In the genomic region with DNA sequence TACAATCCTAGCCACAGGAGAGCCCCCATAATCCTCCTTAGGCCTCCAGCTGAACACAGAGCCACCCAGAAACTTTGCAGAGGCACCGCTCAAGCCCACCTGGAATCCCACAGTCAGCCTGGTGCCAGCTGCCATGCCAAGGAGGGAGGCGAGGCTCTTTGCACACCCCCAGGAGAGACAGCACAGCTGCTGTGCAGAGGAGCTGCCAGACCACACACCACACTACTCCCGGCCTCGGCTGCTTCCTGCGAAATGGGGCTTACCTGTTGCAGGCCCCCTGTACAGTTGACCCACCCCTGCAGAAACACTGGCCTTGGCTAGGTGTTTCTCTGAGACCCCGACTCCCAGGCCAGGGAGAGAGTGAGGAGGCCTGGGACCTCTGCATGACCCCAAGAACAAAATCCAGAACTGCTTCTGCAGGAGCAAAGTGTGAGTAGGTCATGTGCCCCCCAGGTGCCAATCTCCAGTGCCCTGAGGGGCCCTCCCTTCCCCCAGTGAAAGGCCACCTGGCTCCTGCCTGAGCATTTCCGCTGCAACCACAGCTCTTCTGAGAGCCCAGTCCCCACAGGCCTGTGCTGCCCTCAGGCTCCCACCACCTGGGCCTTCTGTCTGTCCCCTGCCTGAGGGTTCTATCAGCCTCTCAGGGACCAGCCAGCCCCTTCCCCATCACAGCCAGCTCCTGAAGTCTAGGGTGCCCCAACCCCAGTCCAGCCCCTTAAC, we compare ENCODE assay signal across 23 cellular contexts.
A peak's percentile ranks its signal among the peaks of the same experiment; 100 is the strongest.
DNase-seq lines count a peak whose midpoint lies in the region; ATAC-seq and TF ChIP-seq lines count a peak whose summit lies in the region.
"Had no signal": no experiment of that assay in that cellular context is flagged by ENCODE, and none has a peak within 500 bp of the region (broad histone marks: within the 10 kb centered on the region; RNA-seq: fewer than 3 reads in every experiment).

No MANE protein-coding gene starts in this region.

- H3K4me1 ChIP-seq in KMS-11 (ENCODE audit: low read depth, poor library complexity, severe bottlenecking) (peaks cover 64% of the 10 kb centered on the region), upper lobe of right lung (no peaks in the 10 kb centered on the region)
- H3K4me1 ChIP-seq: A549 had no signal

- no peak overlapping the region for H3K4me3 ChIP-seq in KMS-11 (IDR thresholded peaks at IDR 0.05; ENCODE audit: insufficient read depth, low read depth, low read length)
- H3K4me3 ChIP-seq in upper lobe of right lung = no peak overlapping the region
- H3K4me3 ChIP-seq: A549 had no signal

- H3K36me3 ChIP-seq in KMS-11 (ENCODE audit: insufficient read depth) (no peaks in the 10 kb centered on the region), upper lobe of right lung (no peaks in the 10 kb centered on the region)

- H3K4me1 Mint-ChIP-seq in activated CD8-positive, alpha-beta T cell treated with anti-CD3 and anti-CD28 coated beads for 36 hours (ENCODE audit: low read depth) = peaks cover 16% of the 10 kb centered on the region
- H3K4me1 Mint-ChIP-seq in activated CD8-positive, alpha-beta T cell treated with anti-CD3 and anti-CD28 coated beads, Interleukin-2, amount 10 ng/mL, durations not matched to agents 7 days and 5 days (ENCODE audit: low read depth) = peaks cover 16% of the 10 kb centered on the region
- H3K4me1 Mint-ChIP-seq in effector memory CD8-positive, alpha-beta T cell (ENCODE audit: low read depth in 2 of 2) = peaks cover 9 to 24% of the 10 kb centered on the region in 2 donors
- no peaks in the 10 kb centered on the region for H3K4me1 Mint-ChIP-seq in activated naive CD4-positive, alpha-beta T cell treated with anti-CD3 and anti-CD28 coated beads, Interleukin-2, amount 10 ng/mL, durations not matched to agents 7 days and 5 days

- H3K4me3 Mint-ChIP-seq in activated CD8-positive, alpha-beta T cell treated with anti-CD3 and anti-CD28 coated beads for 36 hours = no peak overlapping the region
- no peak overlapping the region for H3K4me3 Mint-ChIP-seq in activated CD8-positive, alpha-beta T cell treated with anti-CD3 and anti-CD28 coated beads, Interleukin-2, amount 10 ng/mL, durations not matched to agents 7 days and 5 days
- peak overlapping the region; percentile 12 to 38 for H3K4me3 Mint-ChIP-seq in effector memory CD8-positive, alpha-beta T cell
- no peak overlapping the region for H3K4me3 Mint-ChIP-seq in activated naive CD4-positive, alpha-beta T cell treated with anti-CD3 and anti-CD28 coated beads, Interleukin-2, amount 10 ng/mL, durations not matched to agents 7 days and 5 days
- H3K4me3 Mint-ChIP-seq: T-cell had no signal

- POLR2A ChIA-PET in activated CD8-positive, alpha-beta T cell treated with anti-CD3 and anti-CD28 coated beads for 36 hours (lab: Charles Lee) = no interaction called here
- POLR2A ChIA-PET in activated CD8-positive, alpha-beta T cell treated with anti-CD3 and anti-CD28 coated beads, Interleukin-2, amount 10 ng/mL, durations not matched to agents 7 days and 5 days (lab: Charles Lee) = interaction anchor here (0.7 kb wide), 1 partner anchor 163 kb away, joined by 3 read pairs; no protein-coding TSS in a partner anchor

- H3K27ac ChIP-seq in KMS-11 (peak overlapping the region; percentile 89), upper lobe of right lung (no peak overlapping the region)
- H3K27ac ChIP-seq: A549 had no signal

- no peaks in the 10 kb centered on the region for H3K9me3 ChIP-seq in upper lobe of right lung

- peak overlapping the region; percentile 60 for H2AFZ ChIP-seq in KMS-11 (ENCODE audit: low read depth)

- H3K79me2 ChIP-seq in KMS-11 (ENCODE audit: insufficient read depth, low read depth) = no peaks in the 10 kb centered on the region

- peak; percentile 37 for ATAC-seq in activated CD8-positive, alpha-beta T cell treated with anti-CD3 and anti-CD28 coated beads for 36 hours
- ATAC-seq in activated CD8-positive, alpha-beta T cell treated with anti-CD3 and anti-CD28 coated beads, Interleukin-2, amount 10 ng/mL, durations not matched to agents 7 days and 5 days = no peak
- ATAC-seq in effector memory CD8-positive, alpha-beta T cell (replicated peaks) = peak; percentile 49
- peak; percentile 27 for ATAC-seq in upper lobe of right lung
- ATAC-seq in activated CD4-positive, CD25-positive, alpha-beta regulatory T cell treated with anti-CD3 and anti-CD28 coated beads, Interleukin-2, amount 50 U/mL, for 24 hours = no peak
- ATAC-seq: HepG2 had no signal

- peak; percentile 13 for DNase-seq in activated CD8-positive, alpha-beta T cell treated with anti-CD3 and anti-CD28 coated beads for 36 hours
- no peak for DNase-seq in activated CD8-positive, alpha-beta T cell treated with anti-CD3 and anti-CD28 coated beads, Interleukin-2, amount 10 ng/mL, durations not matched to agents 7 days and 5 days
- peak in 1 of 3 experiments; percentile 4 for DNase-seq in effector memory CD8-positive, alpha-beta T cell
- no peak for DNase-seq in upper lobe of right lung
- no peak for DNase-seq in activated naive CD4-positive, alpha-beta T cell treated with anti-CD3 and anti-CD28 coated beads, Interleukin-2, amount 10 ng/mL, durations not matched to agents 7 days and 5 days
- no peak for DNase-seq in activated CD8-positive, alpha-beta memory T cell treated with anti-CD3 and anti-CD28 coated beads, Interleukin-2, amount 50 U/mL, for 48 hours
- DNase-seq: activated CD4-positive, alpha-beta T cell treated with anti-CD3 and anti-CD28 coated beads, Interleukin-2, amount 50 U/mL, for 4 hours; activated T-cell treated with anti-CD3 and anti-CD28 coated beads for 4 hours; amygdala; C1 segment of cervical spinal cord; kidney glomerular epithelial cell; mammary epithelial cell; NCI-H1436 treated with DMSO at 0.1 percent for 48 hours; NCI-H526 treated with DMSO at 0.1 percent for 48 hours; occipital lobe; SHP77; stimulated activated CD4-positive, alpha-beta T cell treated with anti-CD3 and anti-CD28 coated beads, Interleukin-4, amount 100 ng/mL, for 4 hours; substantia nigra had no signal

- H3K9me3 Mint-ChIP-seq in activated CD8-positive, alpha-beta T cell treated with anti-CD3 and anti-CD28 coated beads for 36 hours = peaks cover 10% of the 10 kb centered on the region
- no peaks in the 10 kb centered on the region for H3K9me3 Mint-ChIP-seq in activated CD8-positive, alpha-beta T cell treated with anti-CD3 and anti-CD28 coated beads, Interleukin-2, amount 10 ng/mL, durations not matched to agents 7 days and 5 days (ENCODE audit: insufficient read depth)
- peaks cover 2 to 15% of the 10 kb centered on the region in 2 donors for H3K9me3 Mint-ChIP-seq in effector memory CD8-positive, alpha-beta T cell
- H3K9me3 Mint-ChIP-seq in activated naive CD4-positive, alpha-beta T cell treated with anti-CD3 and anti-CD28 coated beads, Interleukin-2, amount 10 ng/mL, durations not matched to agents 7 days and 5 days = peaks cover 9% of the 10 kb centered on the region

- peak overlapping the region; percentile 67 for H3K9ac ChIP-seq in KMS-11

- H3K27ac Mint-ChIP-seq in activated CD8-positive, alpha-beta T cell treated with anti-CD3 and anti-CD28 coated beads for 36 hours = no peak overlapping the region
- H3K27ac Mint-ChIP-seq in activated CD8-positive, alpha-beta T cell treated with anti-CD3 and anti-CD28 coated beads, Interleukin-2, amount 10 ng/mL, durations not matched to agents 7 days and 5 days = no peak overlapping the region
- peak overlapping the region; percentile 38 to 78 for H3K27ac Mint-ChIP-seq in effector memory CD8-positive, alpha-beta T cell
- H3K27ac Mint-ChIP-seq in activated naive CD4-positive, alpha-beta T cell treated with anti-CD3 and anti-CD28 coated beads, Interleukin-2, amount 10 ng/mL, durations not matched to agents 7 days and 5 days = no peak overlapping the region
- H3K27ac Mint-ChIP-seq: T-cell had no signal

- CTCF ChIA-PET in activated CD8-positive, alpha-beta T cell treated with anti-CD3 and anti-CD28 coated beads for 36 hours (lab: Charles Lee) = interaction anchor here (0.9 to 3.4 kb wide), 11 partner anchors 9 to 309 kb away, joined by 3 to 40 read pairs (median 12); no protein-coding TSS in a partner anchor
- CTCF ChIA-PET in activated CD8-positive, alpha-beta T cell treated with anti-CD3 and anti-CD28 coated beads, Interleukin-2, amount 10 ng/mL, durations not matched to agents 7 days and 5 days (lab: Charles Lee) = interaction anchor here (1.5 to 5.6 kb wide), 4 partner anchors 10 to 165 kb away, joined by 3 to 89 read pairs (median 8); no protein-coding TSS in a partner anchor
- CTCF ChIA-PET in activated naive CD4-positive, alpha-beta T cell treated with anti-CD3 and anti-CD28 coated beads, Interleukin-2, amount 10 ng/mL, durations not matched to agents 7 days and 5 days (lab: Charles Lee) = interaction anchor here (1.5 to 2.6 kb wide), 5 partner anchors 12 to 389 kb away, joined by 5 to 25 read pairs (median 8); no protein-coding TSS in a partner anchor

- H4K20me1 ChIP-seq in KMS-11 (ENCODE audit: insufficient read depth) = no peaks in the 10 kb centered on the region

- intact Hi-C loops in activated CD8-positive, alpha-beta T cell treated with anti-CD3 and anti-CD28 coated beads for 36 hours (cut with micrococcal nuclease) = loop anchor here (2.0 kb wide), 1 partner anchor 166 kb away; no protein-coding TSS in a partner anchor
- intact Hi-C loops in upper lobe of right lung (cut with DNase I) = no loop called here

- no peaks in the 10 kb centered on the region for H3K27me3 Mint-ChIP-seq in activated CD8-positive, alpha-beta T cell treated with anti-CD3 and anti-CD28 coated beads for 36 hours
- H3K27me3 Mint-ChIP-seq in activated CD8-positive, alpha-beta T cell treated with anti-CD3 and anti-CD28 coated beads, Interleukin-2, amount 10 ng/mL, durations not matched to agents 7 days and 5 days (ENCODE audit: low read depth) = peaks cover 2% of the 10 kb centered on the region
- H3K27me3 Mint-ChIP-seq in effector memory CD8-positive, alpha-beta T cell = no peaks in the 10 kb centered on the region
- no peaks in the 10 kb centered on the region for H3K27me3 Mint-ChIP-seq in activated naive CD4-positive, alpha-beta T cell treated with anti-CD3 and anti-CD28 coated beads, Interleukin-2, amount 10 ng/mL, durations not matched to agents 7 days and 5 days
- H3K27me3 Mint-ChIP-seq: T-cell had no signal

- TF ChIP-seq CTCF in activated CD8-positive, alpha-beta T cell treated with anti-CD3 and anti-CD28 coated beads for 36 hours (IDR thresholded peaks at IDR 0.05) = no peak
- no peak for TF ChIP-seq CTCF in KMS-11 (conservative IDR thresholded peaks at IDR 0.05; ENCODE audit: low read depth, low read length)
- no peak for TF ChIP-seq CTCF in upper lobe of right lung (IDR thresholded peaks at IDR 0.05)

- peaks cover 2% of the 10 kb centered on the region for H3K36me3 Mint-ChIP-seq in activated CD8-positive, alpha-beta T cell treated with anti-CD3 and anti-CD28 coated beads for 36 hours (ENCODE audit: low read depth)
- H3K36me3 Mint-ChIP-seq in activated CD8-positive, alpha-beta T cell treated with anti-CD3 and anti-CD28 coated beads, Interleukin-2, amount 10 ng/mL, durations not matched to agents 7 days and 5 days (ENCODE audit: low read depth) = no peaks in the 10 kb centered on the region
- H3K36me3 Mint-ChIP-seq in effector memory CD8-positive, alpha-beta T cell (ENCODE audit: insufficient read depth) = no peaks in the 10 kb centered on the region
- H3K36me3 Mint-ChIP-seq in activated naive CD4-positive, alpha-beta T cell treated with anti-CD3 and anti-CD28 coated beads, Interleukin-2, amount 10 ng/mL, durations not matched to agents 7 days and 5 days = no peaks in the 10 kb centered on the region
- H3K36me3 Mint-ChIP-seq: T-cell had no signal

- no peaks in the 10 kb centered on the region for H3K27me3 ChIP-seq in KMS-11 (ENCODE audit: insufficient read depth, low read depth)
- H3K27me3 ChIP-seq in upper lobe of right lung = no peaks in the 10 kb centered on the region

- H3K4me2 ChIP-seq in KMS-11 = peak overlapping the region; percentile 87
- H3K4me2 ChIP-seq: A549 had no signal

Comparison
In these comparisons a context has a peak if more than half of its experiments do, and no peak if none do; other contexts are left out.
1. ATAC-seq: peak in activated CD8-positive, alpha-beta T cell treated with anti-CD3 and anti-CD28 coated beads for 36 hours (single experiment), effector memory CD8-positive, alpha-beta T cell (single experiment) and upper lobe of right lung (single experiment); none in activated CD8-positive, alpha-beta T cell treated with anti-CD3 and anti-CD28 coated beads, Interleukin-2, amount 10 ng/mL, durations not matched to agents 7 days and 5 days (single experiment) and activated CD4-positive, CD25-positive, alpha-beta regulatory T cell treated with anti-CD3 and anti-CD28 coated beads, Interleukin-2, amount 50 U/mL, for 24 hours (0 of 2).
2. H3K27ac Mint-ChIP-seq: peak in effector memory CD8-positive, alpha-beta T cell (2 of 2); none in activated CD8-positive, alpha-beta T cell treated with anti-CD3 and anti-CD28 coated beads for 36 hours (single experiment), activated CD8-positive, alpha-beta T cell treated with anti-CD3 and anti-CD28 coated beads, Interleukin-2, amount 10 ng/mL, durations not matched to agents 7 days and 5 days (single experiment) and activated naive CD4-positive, alpha-beta T cell treated with anti-CD3 and anti-CD28 coated beads, Interleukin-2, amount 10 ng/mL, durations not matched to agents 7 days and 5 days (single experiment).
3. H3K4me3 Mint-ChIP-seq: peak in effector memory CD8-positive, alpha-beta T cell (2 of 2); none in activated CD8-positive, alpha-beta T cell treated with anti-CD3 and anti-CD28 coated beads for 36 hours (single experiment), activated CD8-positive, alpha-beta T cell treated with anti-CD3 and anti-CD28 coated beads, Interleukin-2, amount 10 ng/mL, durations not matched to agents 7 days and 5 days (single experiment) and activated naive CD4-positive, alpha-beta T cell treated with anti-CD3 and anti-CD28 coated beads, Interleukin-2, amount 10 ng/mL, durations not matched to agents 7 days and 5 days (single experiment).